ENCODE assay signal across 1 cellular context in genomic region chr2:127864877-127865276, GRCh38.
TF ChIP-seq lines count a peak whose summit lies in the region.

No MANE protein-coding gene starts in this region.

TF ChIP-seq in H1, 55 proteins besides CTCF, POLR2A, EP300 and RAD21:
- no peak for TF ChIP-seq YY1 (IDR thresholded peaks at IDR 0.05; ENCODE audit: low read depth, low read length)
- TF ChIP-seq EZH2 (IDR thresholded peaks at IDR 0.05; ENCODE audit: low read depth, low read length, severe bottlenecking), result no peak
- TF ChIP-seq CHD1 (IDR thresholded peaks at IDR 0.05; ENCODE audit: low read depth, low read length), result no peak
- TF ChIP-seq, protein P1, sequence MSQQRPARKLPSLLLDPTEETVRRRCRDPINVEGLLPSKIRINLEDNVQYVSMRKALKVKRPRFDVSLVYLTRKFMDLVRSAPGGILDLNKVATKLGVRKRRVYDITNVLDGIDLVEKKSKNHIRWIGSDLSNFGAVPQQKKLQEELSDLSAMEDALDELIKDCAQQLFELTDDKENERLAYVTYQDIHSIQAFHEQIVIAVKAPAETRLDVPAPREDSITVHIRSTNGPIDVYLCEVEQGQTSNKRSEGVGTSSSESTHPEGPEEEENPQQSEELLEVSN (IDR thresholded peaks at IDR 0.05), result no peak
- TF ChIP-seq RFX5 (IDR thresholded peaks at IDR 0.05; ENCODE audit: borderline replicate concordance, low read depth, low read length), result no peak
- no peak for TF ChIP-seq SAP30 (IDR thresholded peaks at IDR 0.05; ENCODE audit: insufficient read depth, insufficient replicate concordance, low read length)
- no peak for TF ChIP-seq CEBPB (IDR thresholded peaks at IDR 0.05; ENCODE audit: low read depth, low read length)
- TF ChIP-seq CBX5 (IDR thresholded peaks at IDR 0.05; ENCODE audit: low read depth, low read length), result no peak
- TF ChIP-seq TBP (IDR thresholded peaks at IDR 0.05; ENCODE audit: low read depth, low read length), result no peak
- no peak for TF ChIP-seq SP2 (IDR thresholded peaks at IDR 0.05; ENCODE audit: low read length)
- no peak for TF ChIP-seq HDAC6 (IDR thresholded peaks at IDR 0.05; ENCODE audit: low read depth, low read length)
- TF ChIP-seq BACH1 (IDR thresholded peaks at IDR 0.05; ENCODE audit: low read length), result no peak
- TF ChIP-seq SIX5 (IDR thresholded peaks at IDR 0.05; ENCODE audit: low read depth, low read length), result no peak
- TF ChIP-seq KDM4A (IDR thresholded peaks at IDR 0.05; ENCODE audit: low read depth, low read length, severe bottlenecking), result no peak
- TF ChIP-seq SRF (IDR thresholded peaks at IDR 0.05; ENCODE audit: low read depth, low read length), result no peak
- no peak for TF ChIP-seq GTF2F1 (IDR thresholded peaks at IDR 0.05; ENCODE audit: borderline replicate concordance, low read depth, low read length)
